In genomic region chr10:38401565-38401964, GRCh38 we compare ENCODE assay signal across 8 cellular contexts.
DNase-seq lines count a peak whose midpoint lies in the region; ATAC-seq and TF ChIP-seq lines count a peak whose summit lies in the region.
"Not testable (repeated sequence)": the region's sequence is repeated elsewhere in the genome, so short reads cannot be mapped to it uniquely, and the experiment has no call there.

No MANE protein-coding gene starts in this region.

- H4K8ac ChIP-seq in H9 (replicated peaks; ENCODE audit: insufficient read length, low read depth, low read length): not testable (repeated sequence)

- not testable (repeated sequence) for H2BK120ac ChIP-seq in H9 (ENCODE audit: low read depth, low read length, poor library complexity, severe bottlenecking)

- not testable (repeated sequence) for H4K5ac ChIP-seq in H9 (ENCODE audit: insufficient read length, low read depth, low read length)

- in situ Hi-C loops in Panc1 (cut with HindIII; ENCODE audit: low pct_unique_long_range_greater_than_20kb, low sequenced_read_pairs); astrocyte of the cerebellum (cut with HindIII; ENCODE audit: low sequenced_read_pairs): not testable (repeated sequence)

- H3K23ac ChIP-seq in H9 (ENCODE audit: insufficient read length, low read depth, low read length): not testable (repeated sequence)

- H3T11ph ChIP-seq in H9 (ENCODE audit: low read length): not testable (repeated sequence)

- H3K4me1 Mint-ChIP-seq in CD14-positive monocyte; H9; activated CD8-positive, alpha-beta T cell treated with anti-CD3 and anti-CD28 coated beads, Interleukin-2, amount 10 ng/mL, durations not matched to agents 7 days and 5 days (ENCODE audit: low read depth); stimulated activated memory B cell treated with anti-CD40 and anti-IgM and Interleukin-4, amounts not matched to agents 10 μg/mL and 1 μg/mL and 100 μg/mL, for 72 hours: not testable (repeated sequence)
- peaks cover 4 to 15% (median 9%) of the 10 kb centered on the region in 3 donors for H3K4me1 Mint-ChIP-seq in naive B cell

- not testable (repeated sequence) for H2AK5ac ChIP-seq in H9 (ENCODE audit: insufficient read length, low read length)

- WGBS in H9 (ENCODE audit: extremely low coverage, insufficient read length, low lambda C conversion rate): no CpG with 5 or more reads among the region's 13 CpGs

- not testable (repeated sequence) for H3K18ac ChIP-seq in H9 (ENCODE audit: insufficient read length, low read depth, low read length)

- H3K56ac ChIP-seq in H9 (ENCODE audit: insufficient read length, low read depth, low read length): not testable (repeated sequence)

- H4K20me1 ChIP-seq in H9 (ENCODE audit: control insufficient read depth, insufficient read depth, insufficient read length); fibroblast of lung (ENCODE audit: control insufficient read depth, extremely low read depth, insufficient read depth, low read length): not testable (repeated sequence)

- not testable (repeated sequence) for H3K27ac ChIP-seq in H9 (ENCODE audit: insufficient read length, low read depth, low read length); Panc1 (ENCODE audit: low read length); fibroblast of lung (ENCODE audit: insufficient read depth, low read length)

- not testable (repeated sequence) for H4K91ac ChIP-seq in H9 (ENCODE audit: insufficient read length, low read depth, low read length)

- not testable (repeated sequence) for H3K4me2 ChIP-seq in H9 (ENCODE audit: insufficient read depth, insufficient read length, low read length)
- peak overlapping the region; percentile 13 for H3K4me2 ChIP-seq in fibroblast of lung (ENCODE audit: extremely low read depth, insufficient read depth, low read length)

- H3K23me2 ChIP-seq in H9 (ENCODE audit: insufficient read length, low read depth, low read length, poor library complexity, severe bottlenecking): not testable (repeated sequence)

- H3K27me3 Mint-ChIP-seq in CD14-positive monocyte (ENCODE audit: low read depth in 3 of 3); H9 (ENCODE audit: low read depth); activated CD8-positive, alpha-beta T cell treated with anti-CD3 and anti-CD28 coated beads, Interleukin-2, amount 10 ng/mL, durations not matched to agents 7 days and 5 days (ENCODE audit: low read depth); naive B cell; stimulated activated memory B cell treated with anti-CD40 and anti-IgM and Interleukin-4, amounts not matched to agents 10 μg/mL and 1 μg/mL and 100 μg/mL, for 72 hours: not testable (repeated sequence)

- H2AFZ ChIP-seq in H9 (ENCODE audit: low read length); fibroblast of lung (ENCODE audit: low read length): not testable (repeated sequence)

- TF ChIP-seq CTCF in CD14-positive monocyte (IDR thresholded peaks at IDR 0.05); H9 (conservative IDR thresholded peaks at IDR 0.05); Panc1 (IDR thresholded peaks at IDR 0.05); astrocyte of the cerebellum (IDR thresholded peaks at IDR 0.05; ENCODE audit: low read depth, low read length, missing control alignments); fibroblast of lung (conservative IDR thresholded peaks at IDR 0.05 in 1 of 2, IDR thresholded peaks at IDR 0.05 in 1 of 2; ENCODE audit: low read depth in 1 of 2, low read length in 2 of 2): not testable (repeated sequence)

- H2BK20ac ChIP-seq in H9 (ENCODE audit: low read depth, low read length, poor library complexity, severe bottlenecking): not testable (repeated sequence)

- H3K27ac Mint-ChIP-seq in CD14-positive monocyte (peak overlapping the region in 4 of 7 donors; percentile 41 to 95 (median 78)), naive B cell (peak overlapping the region in 5 of 6 donors; percentile 16 to 96 (median 69))
- not testable (repeated sequence) for H3K27ac Mint-ChIP-seq in H9
- H3K27ac Mint-ChIP-seq in activated CD8-positive, alpha-beta T cell treated with anti-CD3 and anti-CD28 coated beads, Interleukin-2, amount 10 ng/mL, durations not matched to agents 7 days and 5 days: peak overlapping the region; percentile 39
- H3K27ac Mint-ChIP-seq in stimulated activated memory B cell treated with anti-CD40 and anti-IgM and Interleukin-4, amounts not matched to agents 10 μg/mL and 1 μg/mL and 100 μg/mL, for 72 hours: peak overlapping the region; percentile 98

- not testable (repeated sequence) for H2BK5ac ChIP-seq in H9 (ENCODE audit: insufficient read length, low read length)

- not testable (repeated sequence) for H2BK15ac ChIP-seq in H9 (ENCODE audit: low read depth, low read length)

- not testable (repeated sequence) for H3K27me3 ChIP-seq in H9 (ENCODE audit: insufficient read depth, low read length); Panc1 (ENCODE audit: control insufficient read depth, insufficient read depth, low read length); fibroblast of lung (ENCODE audit: control insufficient read depth, insufficient read depth, low read length)

- H3K79me1 ChIP-seq in H9 (ENCODE audit: insufficient read depth, low read depth, low read length, poor library complexity, severe bottlenecking): not testable (repeated sequence)

- H3K14ac ChIP-seq in H9 (ENCODE audit: insufficient read depth, low read length): not testable (repeated sequence)

- H3K36me3 Mint-ChIP-seq in CD14-positive monocyte; H9 (ENCODE audit: insufficient read depth in 1 of 3, low read depth in 3 of 3); activated CD8-positive, alpha-beta T cell treated with anti-CD3 and anti-CD28 coated beads, Interleukin-2, amount 10 ng/mL, durations not matched to agents 7 days and 5 days (ENCODE audit: low read depth); naive B cell; stimulated activated memory B cell treated with anti-CD40 and anti-IgM and Interleukin-4, amounts not matched to agents 10 μg/mL and 1 μg/mL and 100 μg/mL, for 72 hours: not testable (repeated sequence)

- H3K9ac ChIP-seq in H9 (ENCODE audit: extremely low read depth, insufficient read length, low read length); fibroblast of lung (ENCODE audit: insufficient read depth, low read length): not testable (repeated sequence)

- not testable (repeated sequence) for ATAC-seq in Panc1; activated CD8-positive, alpha-beta T cell treated with anti-CD3 and anti-CD28 coated beads, Interleukin-2, amount 10 ng/mL, durations not matched to agents 7 days and 5 days; naive B cell (ENCODE audit: low read depth in 2 of 2); stimulated activated memory B cell treated with anti-CD40 and anti-IgM and Interleukin-4, amounts not matched to agents 10 μg/mL and 1 μg/mL and 100 μg/mL, for 72 hours

- H3K79me2 ChIP-seq in H9 (ENCODE audit: insufficient read depth, low read length); fibroblast of lung (ENCODE audit: control insufficient read depth, insufficient read depth, low read length): not testable (repeated sequence)

- H3K4me3 Mint-ChIP-seq in CD14-positive monocyte (peak overlapping the region in 1 of 2 donors; percentile 91), H9 (peak overlapping the region; percentile 81 to 92), naive B cell (peak overlapping the region in 7 of 8 donors; percentile 11 to 96 (median 91))
- H3K4me3 Mint-ChIP-seq in activated CD8-positive, alpha-beta T cell treated with anti-CD3 and anti-CD28 coated beads, Interleukin-2, amount 10 ng/mL, durations not matched to agents 7 days and 5 days: peak overlapping the region; percentile 90
- peak overlapping the region; percentile 95 for H3K4me3 Mint-ChIP-seq in stimulated activated memory B cell treated with anti-CD40 and anti-IgM and Interleukin-4, amounts not matched to agents 10 μg/mL and 1 μg/mL and 100 μg/mL, for 72 hours

- not testable (repeated sequence) for H3K36me3 ChIP-seq in Panc1 (ENCODE audit: control insufficient read depth, insufficient read depth, low read length); fibroblast of lung (ENCODE audit: control insufficient read depth, insufficient read depth, low read length)

- H2BK12ac ChIP-seq in H9 (ENCODE audit: insufficient read length, low read depth, low read length): not testable (repeated sequence)

- H3K4me1 ChIP-seq in H9 (ENCODE audit: insufficient read depth, low read length); Panc1 (ENCODE audit: control insufficient read depth, insufficient read depth, low read length); fibroblast of lung (ENCODE audit: control insufficient read depth, extremely low read depth, insufficient read depth, low read length): not testable (repeated sequence)

- H3K9me3 ChIP-seq in H9 (ENCODE audit: control insufficient read depth, low read depth, low read length); Panc1 (ENCODE audit: control insufficient read depth, insufficient read depth, low read depth, low read length); fibroblast of lung (ENCODE audit: control insufficient read depth, insufficient read depth, low read depth, low read length): not testable (repeated sequence)

- not testable (repeated sequence) for H3K9me3 Mint-ChIP-seq in CD14-positive monocyte; activated CD8-positive, alpha-beta T cell treated with anti-CD3 and anti-CD28 coated beads, Interleukin-2, amount 10 ng/mL, durations not matched to agents 7 days and 5 days (ENCODE audit: insufficient read depth); naive B cell; stimulated activated memory B cell treated with anti-CD40 and anti-IgM and Interleukin-4, amounts not matched to agents 10 μg/mL and 1 μg/mL and 100 μg/mL, for 72 hours
- peaks cover 7 to 21% of the 10 kb centered on the region in 2 experiments for H3K9me3 Mint-ChIP-seq in H9

- peak overlapping the region; percentile 60 to 66; a peak in 3 of 4 replicates for H3K4me3 ChIP-seq in Panc1 (ENCODE audit: low read depth in 2 of 2, low read length in 2 of 2)
- peak overlapping the region; percentile 71 for H3K4me3 ChIP-seq in astrocyte of the cerebellum (ENCODE audit: low read depth, low read length)
- peak overlapping the region in 3 of 4 experiments; percentile 8 to 84 (median 10) for H3K4me3 ChIP-seq in fibroblast of lung (replicated peaks in 1 of 4; ENCODE audit: control extremely low read depth in 1 of 4, insufficient read depth in 1 of 4, low read depth in 3 of 4, low read length in 4 of 4)

- POLR2A ChIA-PET in Panc1 (lab: Charles Lee): not testable (repeated sequence)
- POLR2A ChIA-PET in activated CD8-positive, alpha-beta T cell treated with anti-CD3 and anti-CD28 coated beads, Interleukin-2, amount 10 ng/mL, durations not matched to agents 7 days and 5 days (lab: Charles Lee): interaction anchor here (0.6 kb wide), 1 partner anchor 23 kb away, joined by 3 read pairs; no protein-coding TSS in a partner anchor

- CTCF ChIA-PET in Panc1 (lab: Charles Lee): not testable (repeated sequence)
- CTCF ChIA-PET in activated CD8-positive, alpha-beta T cell treated with anti-CD3 and anti-CD28 coated beads, Interleukin-2, amount 10 ng/mL, durations not matched to agents 7 days and 5 days (lab: Charles Lee): interaction anchor here (1.2 kb wide), 1 partner anchor 425 kb away, joined by 8 read pairs; the partner anchor contains the start of gene ZNF25

- intact Hi-C loops in CD14-positive monocyte (cut with micrococcal nuclease): loop anchor here in 1 of 2 donors (5.0 kb wide), 1 partner anchor 544 kb away; the partner anchor contains the start of gene ZNF248
- intact Hi-C loops in Panc1 (cut with micrococcal nuclease; ENCODE audit: unreplicated experiment): not testable (repeated sequence)

- DNase-seq in CD14-positive monocyte (ENCODE audit: low spot score); H9; Panc1 (ENCODE audit: low read depth, low spot score); activated CD8-positive, alpha-beta T cell treated with anti-CD3 and anti-CD28 coated beads, Interleukin-2, amount 10 ng/mL, durations not matched to agents 7 days and 5 days; astrocyte of the cerebellum (ENCODE audit: low read depth); fibroblast of lung (ENCODE audit: low read depth in 2 of 2); naive B cell: not testable (repeated sequence)

- not testable (repeated sequence) for BruUV-seq in Panc1 (replicated peaks; lab: Mats Ljungman, UMichigan)

- not testable (repeated sequence) for H3K4ac ChIP-seq in H9 (ENCODE audit: low read depth, low read length)

Comparison
In these comparisons a context has a peak if more than half of its experiments do, and no peak if none do; other contexts are left out.
1. H3K4me3 ChIP-seq: peak in every context shown above with its lines; median percentile 71 in astrocyte of the cerebellum; 63 in Panc1; 10 in fibroblast of lung.